In genomic region chr3:17431004-17431403, GRCh38 we compare ENCODE assay signal across 9 cellular contexts.
A peak's percentile ranks its signal among the peaks of the same experiment; 100 is the strongest.
DNase-seq lines count a peak whose midpoint lies in the region; TF ChIP-seq lines count a peak whose summit lies in the region.
"Had no signal": no experiment of that assay in that cellular context is flagged by ENCODE, and none has a peak within 500 bp of the region (broad histone marks: within the 10 kb centered on the region; RNA-seq: fewer than 3 reads in every experiment).

No MANE protein-coding gene starts in this region.

- CTCF ChIA-PET in Calu3 (lab: Charles Lee), result interaction anchor here (1.0 to 2.3 kb wide), 2 partner anchors 310 to 410 kb away, joined by 3 to 10 read pairs; no protein-coding TSS in a partner anchor

- H3K4me1 ChIP-seq in parathyroid adenoma, result no peaks in the 10 kb centered on the region

- DNase-seq in Calu3 (no peak), HFFc6 (peak; percentile 46), OCI-M1 (lab: John Stamatoyannopoulos, UW) (peak; percentile 77), epithelial cell of esophagus (ENCODE audit: low read depth) (peak; percentile 59), UCSD-AML1 (lab: John Stamatoyannopoulos, UW; ENCODE audit: unreplicated experiment) (no peak)
- no peak for DNase-seq in stimulated activated CD4-positive, alpha-beta T cell treated with anti-CD3 and anti-CD28 coated beads, Interleukin-2, amount 100 ng/mL, for 48 hours
- no peak for DNase-seq in activated T-cell treated with anti-CD3 and anti-CD28 coated beads, Interleukin-2, amount 50 U/mL, for 48 hours

- TF ChIP-seq CTCF in Calu3 (IDR thresholded peaks at IDR 0.05; ENCODE audit: unreplicated experiment) (peak; percentile 18), HFFc6 (IDR thresholded peaks at IDR 0.05) (peak; percentile 73), epithelial cell of esophagus (IDR thresholded peaks at IDR 0.05; ENCODE audit: insufficient read depth, low read depth, low read length, missing control alignments) (peak; percentile 37), parathyroid adenoma (IDR thresholded peaks at IDR 0.05) (peak; percentile 41)

- BruUV-seq in Calu3 (replicated peaks; lab: Mats Ljungman, UMichigan), result no TSS peak

- no peaks in the 10 kb centered on the region for H3K27me3 ChIP-seq in parathyroid adenoma (ENCODE audit: control insufficient read depth, insufficient read depth, low read length)

- H2AFZ ChIP-seq in parathyroid adenoma, result no peak overlapping the region

- H3K4me2 ChIP-seq in parathyroid adenoma (ENCODE audit: low read length), result no peak overlapping the region
- H3K4me2 ChIP-seq: KMS-11 had no signal

- H3K36me3 ChIP-seq in parathyroid adenoma (ENCODE audit: control insufficient read depth, insufficient read depth, low read length), result no peaks in the 10 kb centered on the region

- H3K9me3 ChIP-seq in parathyroid adenoma (ENCODE audit: control insufficient read depth, low read length), result no peaks in the 10 kb centered on the region

- H3K27me3 Mint-ChIP-seq in Calu3 (ENCODE audit: unreplicated experiment), result no peaks in the 10 kb centered on the region
- H3K27me3 Mint-ChIP-seq in HFFc6 (ENCODE audit: insufficient read depth), result no peaks in the 10 kb centered on the region; the same call in 1 of the 2 replicates

- H3K4me3 Mint-ChIP-seq in Calu3 (ENCODE audit: low read depth, unreplicated experiment) (no peak overlapping the region), HFFc6 (no peak overlapping the region)

- H3K4me3 ChIP-seq in epithelial cell of esophagus (ENCODE audit: low read length) (no peak overlapping the region), parathyroid adenoma (ENCODE audit: low read depth, low read length) (no peak overlapping the region)

- H3K9ac ChIP-seq in parathyroid adenoma, result no peak overlapping the region
- H3K9ac ChIP-seq: KMS-11 had no signal

- H3K36me3 Mint-ChIP-seq in Calu3 (ENCODE audit: insufficient read depth, unreplicated experiment) (no peaks in the 10 kb centered on the region), HFFc6 (ENCODE audit: low read depth) (0 out of 2 replicates have a peak, but pooled peaks cover 3% of the 10 kb centered on the region)

- no peak overlapping the region for H3K27ac ChIP-seq in parathyroid adenoma
- H3K27ac ChIP-seq: KMS-11 had no signal

- intact Hi-C loops in Calu3 (cut with micrococcal nuclease; ENCODE audit: unreplicated experiment), result loop anchor here (1.0 to 5.0 kb wide), 3 partner anchors 211 to 410 kb away; no protein-coding TSS in a partner anchor

- H3K9me3 Mint-ChIP-seq in Calu3 (ENCODE audit: low read depth, unreplicated experiment) (peaks cover 3% of the 10 kb centered on the region), HFFc6 (no peaks in the 10 kb centered on the region)

- no peaks in the 10 kb centered on the region for H3K4me1 Mint-ChIP-seq in Calu3 (ENCODE audit: low read depth, unreplicated experiment)
- H3K4me1 Mint-ChIP-seq in HFFc6 (ENCODE audit: low read depth), result peaks cover 22% of the 10 kb centered on the region

- H3K27ac Mint-ChIP-seq in Calu3 (ENCODE audit: unreplicated experiment) (no peak overlapping the region), HFFc6 (no peak overlapping the region)

- no peaks in the 10 kb centered on the region for H3K79me2 ChIP-seq in parathyroid adenoma

Comparison
In these comparisons a context has a peak if more than half of its experiments do, and no peak if none do; other contexts are left out.
1. DNase-seq: peak in HFFc6 (single experiment), OCI-M1 (single experiment) and epithelial cell of esophagus (single experiment); none in Calu3 (single experiment), stimulated activated CD4-positive, alpha-beta T cell treated with anti-CD3 and anti-CD28 coated beads, Interleukin-2, amount 100 ng/mL, for 48 hours (0 of 2), activated T-cell treated with anti-CD3 and anti-CD28 coated beads, Interleukin-2, amount 50 U/mL, for 48 hours (0 of 2) and UCSD-AML1 (single experiment).
2. CTCF ChIP-seq: peak in every context shown above with its lines; median percentile 73 in HFFc6; 41 in parathyroid adenoma; 37 in epithelial cell of esophagus; 18 in Calu3.